Comparison of ENCODE assay signal across 16 cellular contexts in genomic region chr18:12028674-12029073, GRCh38. TPM values are rescaled to one million over a fixed set of nuclear protein-coding genes. Genes with fewer than 3 reads are reported as not detected.
DNase-seq lines count a peak whose midpoint lies in the region; ATAC-seq and TF ChIP-seq lines count a peak whose summit lies in the region.
"Had no signal": no experiment of that assay in that cellular context is flagged by ENCODE, and none has a peak within 500 bp of the region (broad histone marks: within the 10 kb centered on the region; RNA-seq: fewer than 3 reads in every experiment).

No MANE protein-coding gene starts in this region.

- H3K79me2 ChIP-seq in GM23338 (replicated peaks; ENCODE audit: insufficient read depth), result no peaks in the 10 kb centered on the region

- H3K9me2 ChIP-seq in GM23338 (ENCODE audit: insufficient read depth), result no peaks in the 10 kb centered on the region

- H3F3A ChIP-seq in GM23338 (replicated peaks; ENCODE audit: low read depth), result no peaks in the 10 kb centered on the region

- H3K9me3 ChIP-seq in body of pancreas (no peaks in the 10 kb centered on the region), psoas muscle (no peaks in the 10 kb centered on the region)

- no peaks in the 10 kb centered on the region for H3K9me3 Mint-ChIP-seq in GM23338
- H3K9me3 Mint-ChIP-seq: HFFc6 had no signal

- peaks cover 6% of the 10 kb centered on the region for H3K27me3 Mint-ChIP-seq in GM23338 (ENCODE audit: insufficient read depth, low read depth, poor library complexity)

- H3K36me3 ChIP-seq in body of pancreas (replicated peaks in 1 of 2; ENCODE audit: insufficient read depth in 1 of 2, low read depth in 2 of 2) (peaks cover 0 to 12% of the 10 kb centered on the region in 2 donors), psoas muscle (ENCODE audit: insufficient read depth in 1 of 2, low read depth in 1 of 2) (peaks cover 0 to 75% of the 10 kb centered on the region in 2 donors), GM23338 (ENCODE audit: insufficient read depth) (peaks cover 22% of the 10 kb centered on the region)

- TF ChIP-seq CTCF in body of pancreas (IDR thresholded peaks at IDR 0.05) (no peak), psoas muscle (IDR thresholded peaks at IDR 0.05) (no peak), GM23338 (conservative IDR thresholded peaks at IDR 0.05; ENCODE audit: low read depth in 2 of 2) (no peak)

- H3K27ac ChIP-seq in body of pancreas, result peak overlapping the region; percentile 52 to 95 (median 93)
- peak overlapping the region; percentile 81 for H3K27ac ChIP-seq in psoas muscle
- no peak overlapping the region for H3K27ac ChIP-seq in GM23338 (ENCODE audit: low read depth)
- H3K27ac ChIP-seq: 22Rv1 had no signal

- H3K27me3 ChIP-seq in body of pancreas, result no peaks in the 10 kb centered on the region
- H3K27me3 ChIP-seq in psoas muscle (ENCODE audit: insufficient read depth in 3 of 3, low read length in 2 of 3), result no peaks in the 10 kb centered on the region
- H3K27me3 ChIP-seq in GM23338 (ENCODE audit: insufficient read depth), result no peaks in the 10 kb centered on the region

- intact Hi-C loops in body of pancreas (cut with DNase I) (no loop called here), psoas muscle (cut with DNase I) (no loop called here)

- no peak overlapping the region for H3K4me2 ChIP-seq in GM23338

- no peak overlapping the region for H3K27ac Mint-ChIP-seq in GM23338
- H3K27ac Mint-ChIP-seq: HFFc6 had no signal

- H3K4me1 ChIP-seq in body of pancreas, result peaks cover 43% of the 10 kb centered on the region
- peaks cover 22% of the 10 kb centered on the region for H3K4me1 ChIP-seq in psoas muscle
- 0 out of 2 replicates have a peak, but pooled peaks cover 4% of the 10 kb centered on the region for H3K4me1 ChIP-seq in GM23338 (ENCODE audit: insufficient read depth)

- DNase-seq in DMS 273 (lab: John Stamatoyannopoulos, UW; ENCODE audit: unreplicated experiment) (peak; percentile 21), DMS 273 treated with DMSO at 0.1 percent for 48 hours (lab: John Stamatoyannopoulos, UW) (no peak), COR-L47 (lab: John Stamatoyannopoulos, UW) (peak; percentile 58), body of pancreas (peak in 2 of 4 donors; percentile 43 to 58), psoas muscle (no peak), GF-D8 (lab: John Stamatoyannopoulos, UW) (no peak), GM23338 (ENCODE audit: low spot score) (no peak)
- no peak for DNase-seq in NK-92 treated with Interleukin-12 subunit alpha and Interleukin-12 subunit beta, amount 100 ng/mL, for 24 hours (lab: John Stamatoyannopoulos, UW)
- DNase-seq: DMS53, GOT3, HFFc6, NCI-H1436, NCI-H82, SIG-M5 had no signal

- no peaks in the 10 kb centered on the region for H4K20me1 ChIP-seq in GM23338 (replicated peaks; ENCODE audit: insufficient read depth)

- ATAC-seq in body of pancreas, result no peak
- ATAC-seq in psoas muscle, result peak in 2 of 4 donors; percentile 11 to 26
- no peak for ATAC-seq in GM23338
- ATAC-seq: HepG2 had no signal

- no peak overlapping the region for H2AFZ ChIP-seq in GM23338

- no peak overlapping the region for H3K4me3 ChIP-seq in body of pancreas
- H3K4me3 ChIP-seq in psoas muscle, result no peak overlapping the region
- H3K4me3 ChIP-seq in GM23338, result no peak overlapping the region

- H3K36me3 Mint-ChIP-seq in GM23338 (ENCODE audit: low read depth), result peaks cover 64% of the 10 kb centered on the region

- H3K4me3 Mint-ChIP-seq in GM23338, result no peak overlapping the region
- H3K4me3 Mint-ChIP-seq: HFFc6 had no signal

- WGBS in body of pancreas, 2 donors, result 49 to 55% methylated on average over 11 of the region's 11 CpGs
- WGBS in psoas muscle, 3 donors, result 30 to 37% (median 35%) methylated on average over 11 of the region's 11 CpGs

- H3K4me1 Mint-ChIP-seq in GM23338, result peaks cover 18% of the 10 kb centered on the region

- TF ChIP-seq POLR2A in body of pancreas (IDR thresholded peaks at IDR 0.05), result no peak

TF ChIP-seq in GM23338, 12 proteins besides CTCF, POLR2A, EP300 and RAD21:
- no peak for TF ChIP-seq EZH2 (IDR thresholded peaks at IDR 0.05; ENCODE audit: low read depth, unreplicated experiment)
- no peak for TF ChIP-seq ZNF462 (CRISPR knock-in tag; IDR thresholded peaks at IDR 0.05)

RNA-seq across cellular contexts. Expression of gene IMPA2, which starts 47.4 kb away (rescaled TPM):
- total RNA-seq in body of pancreas, result 100 to 1,000 TPM; 269 to 446 TPM
- total RNA-seq in psoas muscle, result 100 to 1,000 TPM; 126 to 342 (median 215) TPM
- 100 to 1,000 TPM in 2 of 3 donors, 10 to 100 TPM in 1; 61.4 to 321 (median 196) TPM for polyA plus RNA-seq in psoas muscle
- 91.8 and 122 TPM in 2 replicates for total RNA-seq in GM23338 (2014; rRNA removed; shearing (Covaris generic))
- polyA plus RNA-seq in GM23338 (2016; fragmentation: Nextera tagmentation; extraction: Ambion mirVana), result 45.0 and 50.4 TPM in 2 replicates

Comparison
In these comparisons a context has a peak if more than half of its experiments do, and no peak if none do; other contexts are left out.
1. DNase-seq: peak in DMS 273 (single experiment) and COR-L47 (single experiment); none in DMS 273 treated with DMSO at 0.1 percent for 48 hours (single experiment), psoas muscle (0 of 2), GF-D8 (single experiment), GM23338 (single experiment) and NK-92 treated with Interleukin-12 subunit alpha and Interleukin-12 subunit beta, amount 100 ng/mL, for 24 hours (single experiment).